Comparison of ENCODE assay signal across 17 cellular contexts in the genomic region with DNA sequence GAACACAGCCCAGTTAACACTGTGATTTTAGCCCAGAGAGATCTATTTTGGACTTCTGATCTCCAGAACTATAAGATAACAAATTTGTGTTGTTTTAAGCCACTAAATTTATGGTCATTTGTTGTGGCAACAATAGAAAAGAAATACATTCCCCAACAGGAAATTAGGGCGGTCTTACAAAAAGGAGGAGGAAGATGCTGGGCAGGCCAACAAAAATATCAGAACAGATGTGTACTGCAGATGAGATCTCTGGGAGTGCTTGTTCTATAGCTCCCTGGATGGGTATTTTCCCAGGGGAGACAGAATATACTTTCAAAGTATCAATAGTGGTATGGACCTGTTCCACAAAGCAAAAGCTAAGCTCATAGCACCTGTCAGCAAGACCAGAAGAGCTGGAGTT. TPM values are rescaled to one million over a fixed set of nuclear protein-coding genes. Genes with fewer than 3 reads are reported as not detected.
DNase-seq lines count a peak whose midpoint lies in the region; ATAC-seq and TF ChIP-seq lines count a peak whose summit lies in the region.
"Had no signal": no experiment of that assay in that cellular context is flagged by ENCODE, and none has a peak within 500 bp of the region (broad histone marks: within the 10 kb centered on the region; RNA-seq: fewer than 3 reads in every experiment).

No MANE protein-coding gene starts in this region.

- H3K36me3 ChIP-seq in prostate gland = peaks cover 0 to 2% of the 10 kb centered on the region in 2 donors
- H3K36me3 ChIP-seq: Peyer's patch had no signal

- TF ChIP-seq POLR2A in prostate gland (IDR thresholded peaks at IDR 0.05) = no peak

- peaks cover 15% of the 10 kb centered on the region for H3K4me1 ChIP-seq in prostate gland (replicated peaks)
- H3K4me1 ChIP-seq: Peyer's patch had no signal

- peaks cover 26% of the 10 kb centered on the region for H3K36me3 Mint-ChIP-seq in T-helper 1 cell treated with Interleukin-12 subunit alpha and Interleukin-12 subunit beta and Interleukin-4 antibody, amounts not matched to agents 30 μg/mL and 1 μg/mL, for 36 hours (ENCODE audit: low read depth)

- peak overlapping the region; percentile 77 to 83 for H3K27ac ChIP-seq in prostate gland
- H3K27ac ChIP-seq: 22Rv1, C4-2B, Peyer's patch had no signal

- H3K4me3 ChIP-seq in foreskin fibroblast (ENCODE audit: low read depth in 1 of 2, low read length in 2 of 2) (no peak overlapping the region), prostate gland (no peak overlapping the region)
- H3K4me3 ChIP-seq: Peyer's patch had no signal

- H3K27me3 ChIP-seq in prostate gland (replicated peaks; ENCODE audit: insufficient read depth) = no peaks in the 10 kb centered on the region
- H3K27me3 ChIP-seq: Peyer's patch had no signal

- peak overlapping the region; percentile 86 for H3K27ac Mint-ChIP-seq in T-helper 1 cell treated with Interleukin-12 subunit alpha and Interleukin-12 subunit beta and Interleukin-4 antibody, amounts not matched to agents 30 μg/mL and 1 μg/mL, for 36 hours

- TF ChIP-seq CTCF in foreskin fibroblast (IDR thresholded peaks at IDR 0.05; ENCODE audit: low read depth, low read length) = no peak
- no peak for TF ChIP-seq CTCF in prostate gland (IDR thresholded peaks at IDR 0.05)
- TF ChIP-seq CTCF in GM13976 (IDR thresholded peaks at IDR 0.05; ENCODE audit: borderline replicate concordance, control extremely low read depth, extremely low read depth, insufficient read depth, missing control alignments) = no peak

- ATAC-seq in HG03460 (IDR thresholded peaks at IDR 0.05; ENCODE audit: unreplicated experiment) = no peak

- H3K9me3 ChIP-seq in prostate gland = no peaks in the 10 kb centered on the region
- H3K9me3 ChIP-seq: Peyer's patch had no signal

- H3K27me3 Mint-ChIP-seq in T-helper 1 cell treated with Interleukin-12 subunit alpha and Interleukin-12 subunit beta and Interleukin-4 antibody, amounts not matched to agents 30 μg/mL and 1 μg/mL, for 36 hours (ENCODE audit: low read depth) = no peaks in the 10 kb centered on the region

- H3K9me3 Mint-ChIP-seq in T-helper 1 cell treated with Interleukin-12 subunit alpha and Interleukin-12 subunit beta and Interleukin-4 antibody, amounts not matched to agents 30 μg/mL and 1 μg/mL, for 36 hours = peaks cover 5% of the 10 kb centered on the region

- WGBS in prostate gland = 67% methylated on average over 1 of the region's 1 CpG

- intact Hi-C loops in prostate gland (cut with DNase I) = no loop called here

- no peak overlapping the region for H3K4me3 Mint-ChIP-seq in T-helper 1 cell treated with Interleukin-12 subunit alpha and Interleukin-12 subunit beta and Interleukin-4 antibody, amounts not matched to agents 30 μg/mL and 1 μg/mL, for 36 hours

- DNase-seq in T-helper 1 cell = no peak
- peak; percentile 26 to 68 for DNase-seq in dermis microvascular lymphatic vessel endothelial cell (ENCODE audit: low read depth in 2 of 2)
- DNase-seq in foreskin fibroblast = peak; percentile 7 to 26
- DNase-seq in prostate gland (ENCODE audit: low spot score) = no peak
- DNase-seq in GM13976 (ENCODE audit: low spot score) = no peak
- DNase-seq in NCI-H187 treated with DMSO at 0.1 percent for 48 hours (lab: John Stamatoyannopoulos, UW) = no peak
- DNase-seq: COR-L47, H7, Karpas-422, NCI-H1105 treated with DMSO at 0.1 percent for 48 hours, NCI-H2029, NCI-H510A treated with DMSO at 0.1 percent for 48 hours, Peyer's patch had no signal

- in situ Hi-C loops in GM13976 (cut with MboI; ENCODE audit: low sequenced_read_pairs, unreplicated experiment) = no loop called here

- peaks cover 44% of the 10 kb centered on the region for H3K4me1 Mint-ChIP-seq in T-helper 1 cell treated with Interleukin-12 subunit alpha and Interleukin-12 subunit beta and Interleukin-4 antibody, amounts not matched to agents 30 μg/mL and 1 μg/mL, for 36 hours (ENCODE audit: low read depth)

RNA-seq across cellular contexts. Expression of gene SOCS2, which starts 32.0 kb away (rescaled TPM):
- total RNA-seq in dermis microvascular lymphatic vessel endothelial cell = 60.9 and 64.4 TPM in 2 replicates
- 100 to 1,000 TPM; 125 to 273 TPM for total RNA-seq in prostate gland

Comparison
In these comparisons a context has a peak if more than half of its experiments do, and no peak if none do; other contexts are left out.
1. DNase-seq: peak in dermis microvascular lymphatic vessel endothelial cell (2 of 2) and foreskin fibroblast (2 of 2); none in T-helper 1 cell (0 of 5), prostate gland (single experiment), GM13976 (single experiment) and NCI-H187 treated with DMSO at 0.1 percent for 48 hours (single experiment).